Comparison of ENCODE assay signal across 15 cellular contexts in genomic region chr9:12759767-12760166, GRCh38. TPM values are rescaled to one million over a fixed set of nuclear protein-coding genes. Genes with fewer than 3 reads are reported as not detected.
DNase-seq lines count a peak whose midpoint lies in the region; ATAC-seq and TF ChIP-seq lines count a peak whose summit lies in the region.
"Had no signal": no experiment of that assay in that cellular context is flagged by ENCODE, and none has a peak within 500 bp of the region (broad histone marks: within the 10 kb centered on the region; RNA-seq: fewer than 3 reads in every experiment).

No MANE protein-coding gene starts in this region.

- H3K4me3 ChIP-seq in adipocyte (ENCODE audit: low read length) (peak overlapping the region; percentile 15), left ventricle myocardium inferior (no peak overlapping the region)
- H3K4me3 ChIP-seq: right atrium auricular region, tibial nerve had no signal

- DNase-seq in adipocyte (ENCODE audit: low read depth) = peak; percentile 68
- DNase-seq in globus pallidus (ENCODE audit: low spot score) = peak; percentile 72
- DNase-seq in stromal cell of bone marrow (ENCODE audit: low read depth) = peak; percentile 67
- no peak for DNase-seq in EL
- no peak for DNase-seq in left ventricle myocardium inferior
- no peak for DNase-seq in NCI-H748 treated with DMSO at 0.1 percent for 48 hours (lab: John Stamatoyannopoulos, UW)
- DNase-seq: DMS 273 treated with DMSO at 0.1 percent for 48 hours; effector CD4-positive, alpha-beta T cell; NCI-H226; SHP77 had no signal

- no peak for TF ChIP-seq CTCF in left ventricle myocardium inferior (IDR thresholded peaks at IDR 0.05; ENCODE audit: borderline replicate concordance)

- ATAC-seq in HG03432 (IDR thresholded peaks at IDR 0.05; ENCODE audit: unreplicated experiment) = peak; percentile 42
- ATAC-seq in HG02973 (IDR thresholded peaks at IDR 0.05; ENCODE audit: unreplicated experiment) = no peak

- peaks cover 18% of the 10 kb centered on the region for H3K4me1 ChIP-seq in adipocyte (ENCODE audit: control insufficient read depth, insufficient read depth, low read length)
- no peaks in the 10 kb centered on the region for H3K4me1 ChIP-seq in left ventricle myocardium inferior
- H3K4me1 ChIP-seq: right atrium auricular region, tibial nerve had no signal

- H3K36me3 ChIP-seq in adipocyte (ENCODE audit: control insufficient read depth, insufficient read depth, low read length, severe bottlenecking) (no peaks in the 10 kb centered on the region), left ventricle myocardium inferior (no peaks in the 10 kb centered on the region)
- H3K36me3 ChIP-seq: right atrium auricular region, tibial nerve had no signal

- H3K27me3 ChIP-seq in adipocyte (replicated peaks; ENCODE audit: control insufficient read depth, insufficient read depth, low read length) (no peaks in the 10 kb centered on the region), left ventricle myocardium inferior (ENCODE audit: low read depth) (no peaks in the 10 kb centered on the region)
- H3K27me3 ChIP-seq: right atrium auricular region, tibial nerve had no signal

- no peak overlapping the region for H3K27ac ChIP-seq in left ventricle myocardium inferior (replicated peaks)
- H3K27ac ChIP-seq: KMS-11, right atrium auricular region, tibial nerve had no signal

- intact Hi-C loops in left ventricle myocardium inferior (cut with micrococcal nuclease) = loop anchor here (10.0 kb wide), 1 partner anchor 55 kb away; no protein-coding TSS in a partner anchor

- peak overlapping the region; percentile 50 for H3K9ac ChIP-seq in adipocyte (ENCODE audit: low read length)
- H3K9ac ChIP-seq: KMS-11 had no signal

- no peaks in the 10 kb centered on the region for H3K9me3 ChIP-seq in adipocyte (ENCODE audit: control insufficient read depth, low read length)
- no peaks in the 10 kb centered on the region for H3K9me3 ChIP-seq in left ventricle myocardium inferior (replicated peaks)
- H3K9me3 ChIP-seq: right atrium auricular region, tibial nerve had no signal

RNA-seq across cellular contexts. Expression of gene LURAP1L, which starts 15.1 kb away (rescaled TPM):
- total RNA-seq in left ventricle myocardium inferior = 2.6 TPM

Comparison
In these comparisons a context has a peak if more than half of its experiments do, and no peak if none do; other contexts are left out.
1. DNase-seq: peak in adipocyte (single experiment), globus pallidus (single experiment) and stromal cell of bone marrow (single experiment); none in EL (single experiment), left ventricle myocardium inferior (single experiment) and NCI-H748 treated with DMSO at 0.1 percent for 48 hours (single experiment).